Comparison of ENCODE assay signal across 1 cellular context in genomic region chr9:94821098-94821930, GRCh38.
TF ChIP-seq lines count a peak whose summit lies in the region.

No MANE protein-coding gene starts in this region.

TF ChIP-seq in GM12878, 131 proteins besides CTCF, POLR2A, EP300 and RAD21 (continued from another document):
- TF ChIP-seq ATF2 (IDR thresholded peaks at IDR 0.05; ENCODE audit: low read length) (peak; percentile 54; the same call in 1 of the 2 replicates), YY1 (IDR thresholded peaks at IDR 0.05; ENCODE audit: low read depth, low read length) (0 out of 2 replicates have a peak, but pooled peaks have one; percentile 7), SKIL (IDR thresholded peaks at IDR 0.05; ENCODE audit: low read depth, poor library complexity, severe bottlenecking) (peak; percentile 81), ZBTB4 (CRISPR knock-in tag; IDR thresholded peaks at IDR 0.05) (no peak), ETV6 (conservative IDR thresholded peaks at IDR 0.05 in 1 of 2, IDR thresholded peaks at IDR 0.05 in 1 of 2; ENCODE audit: borderline replicate concordance in 1 of 2, low read depth in 1 of 2) (peak in 1 of 2 experiments; percentile 59; a peak in 1 of 4 replicates), MYB (IDR thresholded peaks at IDR 0.05; ENCODE audit: borderline replicate concordance, low read depth, low read length) (no peak), PKNOX1 (IDR thresholded peaks at IDR 0.05) (peak; percentile 90), EED (IDR thresholded peaks at IDR 0.05; ENCODE audit: low read depth) (peak; percentile 86), IKZF2 (IDR thresholded peaks at IDR 0.05) (peak; percentile 85 to 93), E2F8 (IDR thresholded peaks at IDR 0.05; ENCODE audit: low read depth, partially characterized antibody) (no peak), TCF12 (IDR thresholded peaks at IDR 0.05; ENCODE audit: low read depth, low read length) (0 out of 2 replicates have a peak, but pooled peaks have one; percentile 36), SMAD5 (IDR thresholded peaks at IDR 0.05; ENCODE audit: low read depth) (no peak), POU2F2 (IDR thresholded peaks at IDR 0.05; ENCODE audit: borderline replicate concordance, low read depth, low read length) (peak; percentile 87; the same call in 2 of the 3 replicates), CBFB (IDR thresholded peaks at IDR 0.05; ENCODE audit: low read depth) (peak; percentile 57; the same call in 1 of the 2 replicates), RELB (IDR thresholded peaks at IDR 0.05; ENCODE audit: low read depth) (peak; percentile 72; the same call in 1 of the 2 replicates)
